8 cellular contexts compared by ENCODE assay signal in genomic region chr1:226186124-226187018, GRCh38. TPM values are rescaled to one million over a fixed set of nuclear protein-coding genes. Genes with fewer than 3 reads are reported as not detected.
DNase-seq lines count a peak whose midpoint lies in the region; ATAC-seq and TF ChIP-seq lines count a peak whose summit lies in the region.

ACBD3 (minus strand) TSS chr1:226186741; CDS start chr1:226186675, 66 bp downstream.

- peaks cover 16% of the 10 kb centered on the region for H3K36me3 Mint-ChIP-seq in activated CD4-positive, alpha-beta T cell treated with anti-CD3 and anti-CD28 coated beads, Interleukin-2, amount 10 ng/mL, durations not matched to agents 24 days and 14 days (ENCODE audit: low read depth)

- H3K9me3 Mint-ChIP-seq in activated CD4-positive, alpha-beta T cell treated with anti-CD3 and anti-CD28 coated beads, Interleukin-2, amount 10 ng/mL, durations not matched to agents 24 days and 14 days, result no peaks in the 10 kb centered on the region

- peak within 1 kb of the TSS; percentile 91 to 97 (median 95) for H3K4me2 ChIP-seq in BLaER1 treated with 17β-estradiol and CSF1 and Interleukin-3, amounts not matched to agents 10 nM and 100 nM

- H3K9ac ChIP-seq in BLaER1 treated with 17β-estradiol and CSF1 and Interleukin-3, amounts not matched to agents 10 nM and 100 nM, result peak within 1 kb of the TSS; percentile 86 to 95 (median 91)

- peak within 1 kb of the TSS; percentile 92 for H3K27ac Mint-ChIP-seq in activated CD4-positive, alpha-beta T cell treated with anti-CD3 and anti-CD28 coated beads, Interleukin-2, amount 10 ng/mL, durations not matched to agents 24 days and 14 days

- DNase-seq in NCI-H69 (lab: John Stamatoyannopoulos, UW) (peak; percentile 96), coronary artery (ENCODE audit: low spot score) (peak; percentile 91), left kidney (ENCODE audit: low read depth, low spot score) (peak; percentile 98)
- DNase-seq in activated CD4-positive, alpha-beta T cell treated with anti-CD3 and anti-CD28 coated beads, Interleukin-2, amount 10 ng/mL, durations not matched to agents 24 days and 14 days, result peak; percentile 96
- DNase-seq in stimulated activated CD4-positive, alpha-beta T cell treated with anti-CD3 and anti-CD28 coated beads, Interleukin-1b, Interleukin-23, amount 100 ng/mL, for 48 hours, result peak; percentile 86

- no peaks in the 10 kb centered on the region for H3K9me3 ChIP-seq in BLaER1 treated with 17β-estradiol and CSF1 and Interleukin-3, amounts not matched to agents 10 nM and 100 nM (replicated peaks in 1 of 11)

- intact Hi-C loops in activated CD4-positive, alpha-beta T cell treated with anti-CD3 and anti-CD28 coated beads, Interleukin-2, amount 10 ng/mL, durations not matched to agents 24 days and 14 days (cut with micrococcal nuclease), result loop anchor here (1.0 to 5.0 kb wide), 5 partner anchors 64 to 221 kb away; partner anchors contain the start of genes H3-3A, LIN9 and PARP1

- peaks cover 15 to 51% (median 45%) of the 10 kb centered on the region in 11 experiments; a peak in 19 of 22 replicates for H4K20me1 ChIP-seq in BLaER1 treated with 17β-estradiol and CSF1 and Interleukin-3, amounts not matched to agents 10 nM and 100 nM

- H3K27ac ChIP-seq in BLaER1 treated with 17β-estradiol and CSF1 and Interleukin-3, amounts not matched to agents 10 nM and 100 nM, result peak within 1 kb of the TSS; percentile 81 to 92 (median 90)
- peak within 1 kb of the TSS; percentile 92 to 99 for H3K27ac ChIP-seq in coronary artery

- peaks cover 22 to 49% (median 41%) of the 10 kb centered on the region in 10 experiments for H3K4me1 ChIP-seq in BLaER1 treated with 17β-estradiol and CSF1 and Interleukin-3, amounts not matched to agents 10 nM and 100 nM

- H3K4me3 ChIP-seq in BLaER1 treated with 17β-estradiol and CSF1 and Interleukin-3, amounts not matched to agents 10 nM and 100 nM, result peak within 1 kb of the TSS; percentile 75 to 98 (median 94)
- peak within 1 kb of the TSS; percentile 99 for H3K4me3 ChIP-seq in coronary artery

- peaks cover 29% of the 10 kb centered on the region for H3K4me1 Mint-ChIP-seq in activated CD4-positive, alpha-beta T cell treated with anti-CD3 and anti-CD28 coated beads, Interleukin-2, amount 10 ng/mL, durations not matched to agents 24 days and 14 days

- H3K4me3 Mint-ChIP-seq in activated CD4-positive, alpha-beta T cell treated with anti-CD3 and anti-CD28 coated beads, Interleukin-2, amount 10 ng/mL, durations not matched to agents 24 days and 14 days, result peak within 1 kb of the TSS; percentile 97

- no peak for TF ChIP-seq CTCF in coronary artery (IDR thresholded peaks at IDR 0.05)

- no peaks in the 10 kb centered on the region for H3K27me3 ChIP-seq in BLaER1 treated with 17β-estradiol and CSF1 and Interleukin-3, amounts not matched to agents 10 nM and 100 nM

- no peaks in the 10 kb centered on the region for H3K27me3 Mint-ChIP-seq in activated CD4-positive, alpha-beta T cell treated with anti-CD3 and anti-CD28 coated beads, Interleukin-2, amount 10 ng/mL, durations not matched to agents 24 days and 14 days

- peaks cover 9 to 35% (median 21%) of the 10 kb centered on the region in 11 experiments; a peak in 21 of 22 replicates for H3K36me3 ChIP-seq in BLaER1 treated with 17β-estradiol and CSF1 and Interleukin-3, amounts not matched to agents 10 nM and 100 nM

- ATAC-seq in GM19351 (IDR thresholded peaks at IDR 0.05; ENCODE audit: unreplicated experiment) (peak; percentile 92), HG03520 (IDR thresholded peaks at IDR 0.05; ENCODE audit: unreplicated experiment) (peak; percentile 92)

RNA-seq across cellular contexts. Expression of gene ACBD3, which starts in this region (rescaled TPM):
- total RNA-seq in activated CD4-positive, alpha-beta T cell treated with anti-CD3 and anti-CD28 coated beads, Interleukin-2, amount 10 ng/mL, durations not matched to agents 24 days and 14 days, result 21.8 and 23.9 TPM in 2 replicates

Comparison
In these comparisons a context has a peak if more than half of its experiments do, and no peak if none do; other contexts are left out.
1. Peak in every context shown above with its lines: DNase-seq, ATAC-seq, H3K4me3 ChIP-seq and H3K27ac ChIP-seq.